Comparison of ENCODE assay signal across 7 cellular contexts in genomic region chr12:102304667-102305066, GRCh38.
DNase-seq lines count a peak whose midpoint lies in the region; ATAC-seq and TF ChIP-seq lines count a peak whose summit lies in the region.
"Not testable (repeated sequence)": the region's sequence is repeated elsewhere in the genome, so short reads cannot be mapped to it uniquely, and the experiment has no call there.

No MANE protein-coding gene starts in this region.

- not testable (repeated sequence) for ATAC-seq in left lobe of liver, right lobe of liver

- H3K36me3 ChIP-seq in adipocyte (ENCODE audit: control insufficient read depth, insufficient read depth, low read length, severe bottlenecking); right lobe of liver; thyroid gland: not testable (repeated sequence)

- DNase-seq in NCI-H345 (lab: John Stamatoyannopoulos, UW) (peak; percentile 31), adipocyte (ENCODE audit: low read depth) (peak; percentile 14), fibroblast of peridontal ligament (ENCODE audit: extremely low read depth) (peak; percentile 7), left lobe of liver (ENCODE audit: low spot score) (peak; percentile 68), right lobe of liver (peak in 1 of 3 donors; percentile 56), stromal cell of bone marrow (ENCODE audit: low read depth) (peak; percentile 6), thyroid gland (peak; percentile 19 to 24)

- not testable (repeated sequence) for TF ChIP-seq CTCF in right lobe of liver (IDR thresholded peaks at IDR 0.05); thyroid gland (IDR thresholded peaks at IDR 0.05)

- H3K9ac ChIP-seq in adipocyte (ENCODE audit: low read length) = peak overlapping the region; percentile 48

- WGBS in right lobe of liver (ENCODE audit: insufficient coverage, low coverage, low lambda C conversion rate, missing lambda C conversion rate) = 32% methylated on average over 5 of the region's 5 CpGs
- WGBS in thyroid gland, 2 donors = 35 to 43% methylated on average over 5 of the region's 5 CpGs

- H3K9me3 ChIP-seq in adipocyte (ENCODE audit: control insufficient read depth, low read length) = peaks cover 18% of the 10 kb centered on the region
- not testable (repeated sequence) for H3K9me3 ChIP-seq in right lobe of liver, thyroid gland

- intact Hi-C loops in right lobe of liver (cut with DNase I); thyroid gland (cut with DNase I): not testable (repeated sequence)

- TF ChIP-seq POLR2A in right lobe of liver (IDR thresholded peaks at IDR 0.05); thyroid gland (IDR thresholded peaks at IDR 0.05): not testable (repeated sequence)

- H3K27ac ChIP-seq in right lobe of liver = peak overlapping the region in 2 of 3 donors; percentile 46 to 48
- not testable (repeated sequence) for H3K27ac ChIP-seq in thyroid gland

- not testable (repeated sequence) for H3K4me3 ChIP-seq in adipocyte (ENCODE audit: low read length); right lobe of liver; thyroid gland (replicated peaks in 1 of 3)

- H3K27me3 ChIP-seq in adipocyte (replicated peaks; ENCODE audit: control insufficient read depth, insufficient read depth, low read length); right lobe of liver; thyroid gland: not testable (repeated sequence)

- peaks cover 15% of the 10 kb centered on the region for H3K4me1 ChIP-seq in adipocyte (ENCODE audit: control insufficient read depth, insufficient read depth, low read length)
- H3K4me1 ChIP-seq in right lobe of liver = peaks cover 0 to 14% (median 0%) of the 10 kb centered on the region in 4 donors
- H3K4me1 ChIP-seq in thyroid gland = not testable (repeated sequence)
